ENCODE assay signal across 22 cellular contexts in the genomic region with DNA sequence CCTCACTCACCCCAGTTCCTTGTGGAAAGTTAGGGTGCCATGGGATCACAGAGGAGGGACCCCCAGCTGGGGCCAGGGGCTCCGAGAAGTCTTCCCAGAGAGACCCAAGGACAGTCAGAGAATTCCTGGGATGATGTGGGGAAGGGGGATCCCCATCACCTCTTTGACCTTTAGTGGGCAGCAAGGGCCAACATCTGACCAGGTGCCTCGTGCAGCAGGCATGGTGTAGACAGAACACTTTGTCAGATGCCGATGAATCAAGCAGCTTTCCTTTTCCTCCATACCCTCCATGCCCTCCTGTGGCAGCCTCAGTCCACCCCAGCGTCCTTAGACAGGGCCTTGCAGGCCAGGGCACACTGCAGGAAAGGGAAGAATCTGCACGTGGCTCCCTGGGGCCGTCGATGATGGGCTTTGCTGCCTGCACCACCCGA. TPM values are rescaled to one million over a fixed set of nuclear protein-coding genes. Genes with fewer than 3 reads are reported as not detected.
A peak's percentile ranks its signal among the peaks of the same experiment; 100 is the strongest.
DNase-seq lines count a peak whose midpoint lies in the region; ATAC-seq, FAIRE-seq and TF ChIP-seq lines count a peak whose summit lies in the region.
"Had no signal": no experiment of that assay in that cellular context is flagged by ENCODE, and none has a peak within 500 bp of the region (broad histone marks: within the 10 kb centered on the region; RNA-seq: fewer than 3 reads in every experiment).

No MANE protein-coding gene starts in this region.

- peaks cover 28 to 30% of the 10 kb centered on the region in 2 experiments for H3K4me1 Mint-ChIP-seq in H9
- peaks cover 4% of the 10 kb centered on the region for H3K4me1 Mint-ChIP-seq in astrocyte (ENCODE audit: low read depth, unreplicated experiment)

- H4K91ac ChIP-seq in H9 (ENCODE audit: insufficient read length, low read depth, low read length): no peak overlapping the region

- no peaks in the 10 kb centered on the region for H3K27me3 ChIP-seq in H9 (ENCODE audit: insufficient read depth, low read length)
- peaks cover 26% of the 10 kb centered on the region for H3K27me3 ChIP-seq in astrocyte (ENCODE audit: insufficient read depth, low read length)
- no peaks in the 10 kb centered on the region for H3K27me3 ChIP-seq in right lobe of liver
- H3K27me3 ChIP-seq: ascending aorta had no signal

- TF ChIP-seq CTCF in H9 (conservative IDR thresholded peaks at IDR 0.05): no peak
- no peak for TF ChIP-seq CTCF in astrocyte (IDR thresholded peaks at IDR 0.05; ENCODE audit: insufficient read depth, low read depth, low read length)
- no peak for TF ChIP-seq CTCF in right lobe of liver (IDR thresholded peaks at IDR 0.05)

- DNase-seq in H9 (peak; percentile 18), astrocyte (ENCODE audit: low read depth) (no peak), right lobe of liver (peak in 2 of 3 donors; percentile 28), sciatic nerve (ENCODE audit: low spot score) (peak; percentile 30), iPS-NIHi11 (ENCODE audit: low spot score) (no peak), NCI-H1105 treated with DMSO at 0.1 percent for 48 hours (lab: John Stamatoyannopoulos, UW) (no peak), SKM-1 (lab: John Stamatoyannopoulos, UW; ENCODE audit: unreplicated experiment) (no peak)
- DNase-seq: activated CD4-positive, alpha-beta T cell treated with anti-CD3 and anti-CD28 coated beads for 4 hours; activated naive CD4-positive, alpha-beta T cell treated with anti-CD3 and anti-CD28 coated beads for 36 hours; left lung; MM.1S; NCI-H774; OCI-M1 had no signal

- H2AFZ ChIP-seq in H9 (ENCODE audit: low read length): no peak overlapping the region
- no peak overlapping the region for H2AFZ ChIP-seq in astrocyte (ENCODE audit: low read depth, low read length)

- H3K79me2 ChIP-seq in H9 (ENCODE audit: insufficient read depth, low read length) (no peaks in the 10 kb centered on the region), astrocyte (ENCODE audit: insufficient read depth, low read length) (no peaks in the 10 kb centered on the region)

- no peak overlapping the region for H2AK5ac ChIP-seq in H9 (ENCODE audit: insufficient read length, low read length)

- H3K27ac ChIP-seq in H9 (ENCODE audit: insufficient read length, low read depth, low read length): no peak overlapping the region
- no peak overlapping the region for H3K27ac ChIP-seq in astrocyte (ENCODE audit: low read depth, low read length)
- no peak overlapping the region for H3K27ac ChIP-seq in right lobe of liver
- H3K27ac ChIP-seq: ascending aorta, left lung, thoracic aorta had no signal

- H2BK120ac ChIP-seq in H9 (ENCODE audit: low read depth, low read length, poor library complexity, severe bottlenecking): no peak overlapping the region

- no peaks in the 10 kb centered on the region for H3K23me2 ChIP-seq in H9 (ENCODE audit: insufficient read length, low read depth, low read length, poor library complexity, severe bottlenecking)

- H3K4ac ChIP-seq in H9 (ENCODE audit: low read depth, low read length): no peak overlapping the region

- H3K9ac ChIP-seq in H9 (ENCODE audit: extremely low read depth, insufficient read length, low read length): no peak overlapping the region
- no peak overlapping the region for H3K9ac ChIP-seq in astrocyte (ENCODE audit: low read length)

- H3K79me1 ChIP-seq in H9 (ENCODE audit: insufficient read depth, low read depth, low read length, poor library complexity, severe bottlenecking): no peaks in the 10 kb centered on the region

- TF ChIP-seq POLR2A in right lobe of liver (IDR thresholded peaks at IDR 0.05): no peak

- no peak overlapping the region for H3T11ph ChIP-seq in H9 (ENCODE audit: low read length)

- no peak overlapping the region for H2BK15ac ChIP-seq in H9 (ENCODE audit: low read depth, low read length)

- H3K18ac ChIP-seq in H9 (ENCODE audit: insufficient read length, low read depth, low read length): no peak overlapping the region

- no CpG with 5 or more reads among the region's 8 CpGs for WGBS in H9 (ENCODE audit: extremely low coverage, insufficient read length, low lambda C conversion rate)
- WGBS in right lobe of liver (ENCODE audit: insufficient coverage, low coverage, low lambda C conversion rate, missing lambda C conversion rate): 57% methylated on average over 6 of the region's 8 CpGs

- H3K4me3 ChIP-seq in astrocyte (ENCODE audit: insufficient read depth, low read depth, low read length) (no peak overlapping the region), right lobe of liver (no peak overlapping the region)
- H3K4me3 ChIP-seq: ascending aorta, GM12878, left lung, thoracic aorta had no signal

- H3K36me3 Mint-ChIP-seq in H9 (ENCODE audit: insufficient read depth in 1 of 3, low read depth in 3 of 3) (no peaks in the 10 kb centered on the region; a peak in 1 of 7 replicates), astrocyte (ENCODE audit: low read depth, unreplicated experiment) (no peaks in the 10 kb centered on the region)

- no peak overlapping the region for H4K5ac ChIP-seq in H9 (ENCODE audit: insufficient read length, low read depth, low read length)

- no peak overlapping the region for H3K56ac ChIP-seq in H9 (ENCODE audit: insufficient read length, low read depth, low read length)

- H4K20me1 ChIP-seq in H9 (ENCODE audit: control insufficient read depth, insufficient read depth, insufficient read length): no peaks in the 10 kb centered on the region
- H4K20me1 ChIP-seq in astrocyte (ENCODE audit: insufficient read depth, low read length): no peaks in the 10 kb centered on the region

- H3K27ac Mint-ChIP-seq in H9 (peak overlapping the region in 1 of 3 experiments; percentile 23; a peak in 1 of 7 replicates), astrocyte (ENCODE audit: unreplicated experiment) (peak overlapping the region; percentile 47)
- H3K27ac Mint-ChIP-seq: activated naive CD4-positive, alpha-beta T cell treated with anti-CD3 and anti-CD28 coated beads for 36 hours; CD4-positive, alpha-beta T cell had no signal

- intact Hi-C loops in right lobe of liver (cut with DNase I) (no loop called here), sciatic nerve (cut with DNase I) (no loop called here)

- H3K4me1 ChIP-seq in H9 (ENCODE audit: insufficient read depth, low read length) (peaks cover 8% of the 10 kb centered on the region), astrocyte (ENCODE audit: insufficient read depth, low read length) (no peaks in the 10 kb centered on the region), right lobe of liver (no peaks in the 10 kb centered on the region)
- H3K4me1 ChIP-seq: ascending aorta, left lung had no signal

- H4K8ac ChIP-seq in H9 (replicated peaks; ENCODE audit: insufficient read length, low read depth, low read length): no peak overlapping the region

- H3K23ac ChIP-seq in H9 (ENCODE audit: insufficient read length, low read depth, low read length): no peak overlapping the region

- H3K4me2 ChIP-seq in H9 (ENCODE audit: insufficient read depth, insufficient read length, low read length): no peak overlapping the region
- no peak overlapping the region for H3K4me2 ChIP-seq in astrocyte (ENCODE audit: low read length)

- H3K4me3 Mint-ChIP-seq in H9 (no peak overlapping the region), astrocyte (ENCODE audit: unreplicated experiment) (no peak overlapping the region)
- H3K4me3 Mint-ChIP-seq: activated naive CD4-positive, alpha-beta T cell treated with anti-CD3 and anti-CD28 coated beads for 36 hours; CD4-positive, alpha-beta T cell had no signal

- H3K36me3 ChIP-seq in astrocyte (ENCODE audit: insufficient read depth, low read length) (no peaks in the 10 kb centered on the region), right lobe of liver (no peaks in the 10 kb centered on the region)
- H3K36me3 ChIP-seq: ascending aorta, left lung, thoracic aorta had no signal

- no peaks in the 10 kb centered on the region for H3K9me3 ChIP-seq in H9 (ENCODE audit: control insufficient read depth, low read depth, low read length)
- no peaks in the 10 kb centered on the region for H3K9me3 ChIP-seq in astrocyte (ENCODE audit: insufficient read depth, low read depth, low read length)
- no peaks in the 10 kb centered on the region for H3K9me3 ChIP-seq in right lobe of liver
- H3K9me3 ChIP-seq: ascending aorta, left lung, thoracic aorta had no signal

- H2BK12ac ChIP-seq in H9 (ENCODE audit: insufficient read length, low read depth, low read length): no peak overlapping the region

- no peak for FAIRE-seq in astrocyte (lab: Jason Lieb, UNC)
- FAIRE-seq: GM12878, H54, TTC549 had no signal

- H3K9me3 Mint-ChIP-seq in H9 (no peaks in the 10 kb centered on the region; a peak in 1 of 5 replicates), astrocyte (ENCODE audit: unreplicated experiment) (no peaks in the 10 kb centered on the region)
- H3K9me3 Mint-ChIP-seq: activated naive CD4-positive, alpha-beta T cell treated with anti-CD3 and anti-CD28 coated beads for 36 hours; CD4-positive, alpha-beta T cell had no signal

- no peak overlapping the region for H2BK20ac ChIP-seq in H9 (ENCODE audit: low read depth, low read length, poor library complexity, severe bottlenecking)

- no peak overlapping the region for H2BK5ac ChIP-seq in H9 (ENCODE audit: insufficient read length, low read length)

- H3K14ac ChIP-seq in H9 (ENCODE audit: insufficient read depth, low read length): no peak overlapping the region

- ATAC-seq in right lobe of liver (no peak), sciatic nerve (no peak)
- ATAC-seq: GM12878, left lung, Right ventricle myocardium inferior had no signal

- H3K27me3 Mint-ChIP-seq in H9 (ENCODE audit: low read depth): peaks cover 21% of the 10 kb centered on the region
- peaks cover 50% of the 10 kb centered on the region for H3K27me3 Mint-ChIP-seq in astrocyte (ENCODE audit: low read depth, unreplicated experiment)

RNA-seq across cellular contexts. Expression of gene GPR55, which starts 26.4 kb away (rescaled TPM):
- 0.11 TPM in 1 of 2 replicates, not detected in the other for total RNA-seq in H9 (2021)
- 0.12 TPM in 1 of 2 replicates, not detected in the other for total RNA-seq in astrocyte
- under 1 TPM in 3 of 6 experiments, not detected in 3; 0.06 to 0.12 (median 0.07) TPM for total RNA-seq in right lobe of liver
- total RNA-seq in sciatic nerve: 0.18 TPM
- total RNA-seq: ascending aorta, fibroblast of lung, glomerular endothelial cell, Right ventricle myocardium inferior, thoracic aorta had no signal

RNA-seq across cellular contexts. Expression of gene ITM2C, which starts 33.9 kb away (rescaled TPM):
- total RNA-seq in H9 (2021) (297 and 302 TPM in 2 replicates), astrocyte (458 and 582 TPM in 2 replicates), right lobe of liver (10 to 100 TPM; 11.1 to 26.9 (median 24.2) TPM), sciatic nerve (136 TPM)

Comparison
In these comparisons a context has a peak if more than half of its experiments do, and no peak if none do; other contexts are left out.
1. DNase-seq: peak in H9 (single experiment), right lobe of liver (2 of 3) and sciatic nerve (single experiment); none in astrocyte (single experiment), iPS-NIHi11 (single experiment), NCI-H1105 treated with DMSO at 0.1 percent for 48 hours (single experiment) and SKM-1 (single experiment).